Comparison of ENCODE assay signal across 1 cellular context in the genomic region with DNA sequence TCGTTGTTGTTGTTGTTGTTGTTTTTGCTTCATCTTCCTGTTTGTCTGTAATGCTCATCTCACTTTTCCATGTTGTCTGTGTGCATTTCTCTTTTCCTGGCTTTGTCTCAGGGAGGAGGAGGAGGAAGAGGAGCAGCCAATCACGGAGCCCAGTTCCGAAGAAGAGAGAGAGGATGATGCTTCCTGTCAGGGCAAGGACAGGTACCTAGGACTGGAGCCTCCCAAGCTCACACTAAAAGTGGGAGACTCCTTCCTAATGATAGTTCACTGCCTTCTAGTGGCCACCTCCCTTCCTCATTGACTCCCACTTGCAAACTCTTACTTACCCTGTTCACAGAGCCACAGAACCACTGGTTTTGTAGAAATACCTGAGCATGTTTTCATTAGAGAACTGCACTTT.
TF ChIP-seq lines count a peak whose summit lies in the region.

No MANE protein-coding gene starts in this region.

TF ChIP-seq in K562, 482 proteins besides CTCF, POLR2A, EP300 and RAD21 (continued from another document):
- TF ChIP-seq, protein P1, sequence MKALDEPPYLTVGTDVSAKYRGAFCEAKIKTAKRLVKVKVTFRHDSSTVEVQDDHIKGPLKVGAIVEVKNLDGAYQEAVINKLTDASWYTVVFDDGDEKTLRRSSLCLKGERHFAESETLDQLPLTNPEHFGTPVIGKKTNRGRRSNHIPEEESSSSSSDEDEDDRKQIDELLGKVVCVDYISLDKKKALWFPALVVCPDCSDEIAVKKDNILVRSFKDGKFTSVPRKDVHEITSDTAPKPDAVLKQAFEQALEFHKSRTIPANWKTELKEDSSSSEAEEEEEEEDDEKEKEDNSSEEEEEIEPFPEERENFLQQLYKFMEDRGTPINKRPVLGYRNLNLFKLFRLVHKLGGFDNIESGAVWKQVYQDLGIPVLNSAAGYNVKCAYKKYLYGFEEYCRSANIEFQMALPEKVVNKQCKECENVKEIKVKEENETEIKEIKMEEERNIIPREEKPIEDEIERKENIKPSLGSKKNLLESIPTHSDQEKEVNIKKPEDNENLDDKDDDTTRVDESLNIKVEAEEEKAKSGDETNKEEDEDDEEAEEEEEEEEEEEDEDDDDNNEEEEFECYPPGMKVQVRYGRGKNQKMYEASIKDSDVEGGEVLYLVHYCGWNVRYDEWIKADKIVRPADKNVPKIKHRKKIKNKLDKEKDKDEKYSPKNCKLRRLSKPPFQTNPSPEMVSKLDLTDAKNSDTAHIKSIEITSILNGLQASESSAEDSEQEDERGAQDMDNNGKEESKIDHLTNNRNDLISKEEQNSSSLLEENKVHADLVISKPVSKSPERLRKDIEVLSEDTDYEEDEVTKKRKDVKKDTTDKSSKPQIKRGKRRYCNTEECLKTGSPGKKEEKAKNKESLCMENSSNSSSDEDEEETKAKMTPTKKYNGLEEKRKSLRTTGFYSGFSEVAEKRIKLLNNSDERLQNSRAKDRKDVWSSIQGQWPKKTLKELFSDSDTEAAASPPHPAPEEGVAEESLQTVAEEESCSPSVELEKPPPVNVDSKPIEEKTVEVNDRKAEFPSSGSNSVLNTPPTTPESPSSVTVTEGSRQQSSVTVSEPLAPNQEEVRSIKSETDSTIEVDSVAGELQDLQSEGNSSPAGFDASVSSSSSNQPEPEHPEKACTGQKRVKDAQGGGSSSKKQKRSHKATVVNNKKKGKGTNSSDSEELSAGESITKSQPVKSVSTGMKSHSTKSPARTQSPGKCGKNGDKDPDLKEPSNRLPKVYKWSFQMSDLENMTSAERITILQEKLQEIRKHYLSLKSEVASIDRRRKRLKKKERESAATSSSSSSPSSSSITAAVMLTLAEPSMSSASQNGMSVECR (CRISPR knock-in tag; IDR thresholded peaks at IDR 0.05): no peak
- TF ChIP-seq ZNF778 (CRISPR knock-in tag; IDR thresholded peaks at IDR 0.05) (no peak), HLTF (IDR thresholded peaks at IDR 0.05) (no peak), DMBX1 (CRISPR knock-in tag; IDR thresholded peaks at IDR 0.05; ENCODE audit: borderline replicate concordance) (no peak), MYC (IDR thresholded peaks at IDR 0.05; ENCODE audit: low read depth, low read length) (no peak), MYC (CRISPR knock-in tag; IDR thresholded peaks at IDR 0.05; ENCODE audit: borderline replicate concordance, low read depth) (no peak), ZNF668 (CRISPR knock-in tag; IDR thresholded peaks at IDR 0.05) (no peak), ZBTB1 (CRISPR knock-in tag; IDR thresholded peaks at IDR 0.05; ENCODE audit: borderline replicate concordance, low read depth) (no peak), CBFA2T2 (conservative IDR thresholded peaks at IDR 0.05) (no peak), ILF3 (IDR thresholded peaks at IDR 0.05; ENCODE audit: borderline replicate concordance) (no peak), BCL6 (CRISPR knock-in tag; IDR thresholded peaks at IDR 0.05) (no peak), U2AF1 (optimal IDR thresholded peaks at IDR 0.05; ENCODE audit: low read depth, low read length) (no peak)
- TF ChIP-seq, protein P2, sequence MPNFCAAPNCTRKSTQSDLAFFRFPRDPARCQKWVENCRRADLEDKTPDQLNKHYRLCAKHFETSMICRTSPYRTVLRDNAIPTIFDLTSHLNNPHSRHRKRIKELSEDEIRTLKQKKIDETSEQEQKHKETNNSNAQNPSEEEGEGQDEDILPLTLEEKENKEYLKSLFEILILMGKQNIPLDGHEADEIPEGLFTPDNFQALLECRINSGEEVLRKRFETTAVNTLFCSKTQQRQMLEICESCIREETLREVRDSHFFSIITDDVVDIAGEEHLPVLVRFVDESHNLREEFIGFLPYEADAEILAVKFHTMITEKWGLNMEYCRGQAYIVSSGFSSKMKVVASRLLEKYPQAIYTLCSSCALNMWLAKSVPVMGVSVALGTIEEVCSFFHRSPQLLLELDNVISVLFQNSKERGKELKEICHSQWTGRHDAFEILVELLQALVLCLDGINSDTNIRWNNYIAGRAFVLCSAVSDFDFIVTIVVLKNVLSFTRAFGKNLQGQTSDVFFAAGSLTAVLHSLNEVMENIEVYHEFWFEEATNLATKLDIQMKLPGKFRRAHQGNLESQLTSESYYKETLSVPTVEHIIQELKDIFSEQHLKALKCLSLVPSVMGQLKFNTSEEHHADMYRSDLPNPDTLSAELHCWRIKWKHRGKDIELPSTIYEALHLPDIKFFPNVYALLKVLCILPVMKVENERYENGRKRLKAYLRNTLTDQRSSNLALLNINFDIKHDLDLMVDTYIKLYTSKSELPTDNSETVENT (CRISPR knock-in tag; IDR thresholded peaks at IDR 0.05): no peak
